ENCODE assay signal across 9 cellular contexts in genomic region chr11:8720868-8721739, GRCh38. TPM values are rescaled to one million over a fixed set of nuclear protein-coding genes. Genes with fewer than 3 reads are reported as not detected.
DNase-seq lines count a peak whose midpoint lies in the region; ATAC-seq and TF ChIP-seq lines count a peak whose summit lies in the region.
"Had no signal": no experiment of that assay in that cellular context is flagged by ENCODE, and none has a peak within 500 bp of the region (broad histone marks: within the 10 kb centered on the region; RNA-seq: fewer than 3 reads in every experiment).

No MANE protein-coding gene starts in this region.

- H3K4me3 ChIP-seq in lung, result no peak overlapping the region
- no peak overlapping the region for H3K4me3 ChIP-seq in thoracic aorta

- peaks cover 4% of the 10 kb centered on the region for H3K27me3 Mint-ChIP-seq in brain

- 46 to 70% methylated on average over 6 to 7 of the region's 7 CpGs for WGBS in lung, 2 donors

- H3K27ac ChIP-seq in lung (ENCODE audit: low read depth in 1 of 2, low read length in 1 of 2), result peak overlapping the region in 1 of 2 donors; percentile 81
- H3K27ac ChIP-seq in thoracic aorta, result peak overlapping the region; percentile 93 to 94

- DNase-seq in LoVo (ENCODE audit: low spot score), result peak; percentile 59
- peak; percentile 72 for DNase-seq in lung (ENCODE audit: low spot score)
- DNase-seq in thoracic aorta (ENCODE audit: low spot score), result no peak
- no peak for DNase-seq in globus pallidus (ENCODE audit: low spot score)
- DNase-seq in activated gamma-delta T cell treated with Interleukin-2 at 50 U/mL for 16 hours, result no peak
- DNase-seq: activated naive CD4-positive, alpha-beta T cell treated with anti-CD3 and anti-CD28 coated beads for 36 hours; NCI-H187 treated with DMSO at 0.1 percent for 48 hours had no signal

- no peaks in the 10 kb centered on the region for H3K9me3 Mint-ChIP-seq in brain
- H3K9me3 Mint-ChIP-seq: activated naive CD4-positive, alpha-beta T cell treated with anti-CD3 and anti-CD28 coated beads for 36 hours had no signal

- H3K36me3 ChIP-seq in lung (ENCODE audit: control insufficient read depth in 2 of 2, insufficient read depth in 2 of 2, low read length in 2 of 2) (peaks cover 0 to 14% of the 10 kb centered on the region in 2 donors), thoracic aorta (no peaks in the 10 kb centered on the region)

- H3K4me1 Mint-ChIP-seq in brain, result peaks cover 90% of the 10 kb centered on the region

- no peaks in the 10 kb centered on the region for H3K9me3 ChIP-seq in lung (ENCODE audit: control insufficient read depth in 2 of 2, insufficient read depth in 1 of 2, low read length in 1 of 2)
- no peaks in the 10 kb centered on the region for H3K9me3 ChIP-seq in thoracic aorta

- peak overlapping the region in 1 of 5 experiments; percentile 64 for H3K4me3 Mint-ChIP-seq in brain
- H3K4me3 Mint-ChIP-seq: activated naive CD4-positive, alpha-beta T cell treated with anti-CD3 and anti-CD28 coated beads for 36 hours had no signal

- peak overlapping the region; percentile 58 to 99 (median 86) for H3K27ac Mint-ChIP-seq in brain
- H3K27ac Mint-ChIP-seq: activated naive CD4-positive, alpha-beta T cell treated with anti-CD3 and anti-CD28 coated beads for 36 hours had no signal

- TF ChIP-seq CTCF in brain (conservative IDR thresholded peaks at IDR 0.05) (no peak), lung (IDR thresholded peaks at IDR 0.05; ENCODE audit: control extremely low read depth, extremely low read depth) (no peak), thoracic aorta (IDR thresholded peaks at IDR 0.05) (no peak)

- H3K36me3 Mint-ChIP-seq in brain, result peaks cover 14% of the 10 kb centered on the region

- ATAC-seq in lung (ENCODE audit: insufficient read depth, low FRiP score) (no peak), thoracic aorta (ENCODE audit: insufficient number of reproducible peaks, low FRiP score, low read depth) (no peak), HG03571 (IDR thresholded peaks at IDR 0.05; ENCODE audit: unreplicated experiment) (no peak)

- peaks cover 29 to 46% of the 10 kb centered on the region in 2 donors for H3K4me1 ChIP-seq in lung (ENCODE audit: control insufficient read depth in 2 of 2, insufficient read depth in 2 of 2, low read length in 2 of 2)
- H3K4me1 ChIP-seq in thoracic aorta (ENCODE audit: control insufficient read depth in 1 of 2, low read depth in 2 of 2), result peaks cover 51 to 72% of the 10 kb centered on the region in 2 donors

- H3K27me3 ChIP-seq in lung (ENCODE audit: control insufficient read depth, insufficient read depth), result no peaks in the 10 kb centered on the region
- H3K27me3 ChIP-seq in thoracic aorta (replicated peaks; ENCODE audit: insufficient read depth), result no peaks in the 10 kb centered on the region

RNA-seq across cellular contexts. Expression of gene RPL27A, which starts 38.5 kb away (rescaled TPM):
- polyA plus RNA-seq in brain (ENCODE audit: insufficient read depth, low read depth, low replicate concordance) (1,828 TPM), lung (1,000 to 10,000 TPM; 1,741 to 4,912 TPM)
- total RNA-seq in lung (1,000 to 10,000 TPM in 1 of 2 donors, 100 to 1,000 TPM in 1; 673 to 1,085 TPM), thoracic aorta (100 to 1,000 TPM; 537 to 617 TPM)

RNA-seq across cellular contexts. Expression of gene TRIM66, which starts 38.6 kb away (rescaled TPM):
- polyA plus RNA-seq in brain (ENCODE audit: insufficient read depth, low read depth, low replicate concordance), result 3.7 TPM
- 10 to 100 TPM; 20.0 to 23.9 TPM for total RNA-seq in lung
- 1 to 10 TPM; 2.0 to 2.6 TPM for polyA plus RNA-seq in lung
- total RNA-seq in thoracic aorta, result 10 to 100 TPM; 10.2 to 18.1 TPM

Comparison
In these comparisons a context has a peak if more than half of its experiments do, and no peak if none do; other contexts are left out.
1. DNase-seq: peak in LoVo (single experiment) and lung (single experiment); none in thoracic aorta (single experiment), globus pallidus (single experiment) and activated gamma-delta T cell treated with Interleukin-2 at 50 U/mL for 16 hours (single experiment).